8 cellular contexts compared by ENCODE assay signal in genomic region chr16:56425439-56425832, GRCh38. TPM values are rescaled to one million over a fixed set of nuclear protein-coding genes. Genes with fewer than 3 reads are reported as not detected.
DNase-seq lines count a peak whose midpoint lies in the region; ATAC-seq, FAIRE-seq and TF ChIP-seq lines count a peak whose summit lies in the region.

Gene AMFR, minus strand, starts transcription at chr16:56425545. Its CDS starts 218 bp downstream, at chr16:56425327.

- DNase-seq in AG20443 (ENCODE audit: low spot score) (peak; percentile 98), NCI-H774 (lab: John Stamatoyannopoulos, UW) (peak; percentile 64), endothelial cell of umbilical vein (ENCODE audit: low read depth, low spot score) (peak; percentile 67), midbrain (lab: John Stamatoyannopoulos, UW) (peak; percentile 76)
- DNase-seq in activated CD8-positive, alpha-beta memory T cell treated with anti-CD3 and anti-CD28 coated beads, Interleukin-2, amount 50 U/mL, for 4 hours: peak; percentile 69
- DNase-seq in stimulated activated CD8-positive, alpha-beta memory T cell treated with anti-CD3 and anti-CD28 coated beads, Interleukin-15, amount 100 ng/mL, for 4 hours (ENCODE audit: low read depth in 2 of 2): peak; percentile 10 to 47

- peak within 1 kb of the TSS; percentile 75 for H3K9ac ChIP-seq in endothelial cell of umbilical vein (replicated peaks; ENCODE audit: extremely low read depth, insufficient read depth, low read length)

- BruUV-seq in endothelial cell of umbilical vein (replicated peaks; lab: Mats Ljungman, UMichigan): no TSS peak

- ATAC-seq in GM18520 (IDR thresholded peaks at IDR 0.05; ENCODE audit: unreplicated experiment): peak; percentile 67
- peak; percentile 86 for ATAC-seq in HG03045 (IDR thresholded peaks at IDR 0.05; ENCODE audit: unreplicated experiment)

- H3K4me1 ChIP-seq in endothelial cell of umbilical vein (ENCODE audit: control insufficient read depth, extremely low read depth, insufficient read depth, low read length): peaks cover 13% of the 10 kb centered on the region

- TF ChIP-seq POLR2A in endothelial cell of umbilical vein (IDR thresholded peaks at IDR 0.05; ENCODE audit: low read depth, low read length): peak; percentile 32

- dilution Hi-C loops in endothelial cell of umbilical vein (cut with MboI; ENCODE audit: extremely low pct_ligation_motif_present, low sequenced_read_pairs): no loop called here

- no peak for FAIRE-seq in endothelial cell of umbilical vein (lab: Jason Lieb, UNC)

- no peaks in the 10 kb centered on the region for H3K27me3 ChIP-seq in endothelial cell of umbilical vein (ENCODE audit: control insufficient read depth in 2 of 2, insufficient read depth in 2 of 2, low read length in 2 of 2)

- H3K9me1 ChIP-seq in endothelial cell of umbilical vein (replicated peaks; ENCODE audit: control insufficient read depth, extremely low read depth, insufficient read depth, low read length): no peaks in the 10 kb centered on the region

- H4K20me1 ChIP-seq in endothelial cell of umbilical vein (replicated peaks; ENCODE audit: control insufficient read depth, extremely low read depth, insufficient read depth, low read length): peaks cover 2% of the 10 kb centered on the region

- H2AFZ ChIP-seq in endothelial cell of umbilical vein (ENCODE audit: low read depth, low read length): peak within 1 kb of the TSS; percentile 83

- peak within 1 kb of the TSS; percentile 68 for H3K27ac ChIP-seq in endothelial cell of umbilical vein (ENCODE audit: insufficient read depth, low read depth, low read length)

- intact Hi-C loops in endothelial cell of umbilical vein (cut with micrococcal nuclease): loop anchor here (1.0 kb wide), 2 partner anchors 26 to 69 kb away; partner anchors contain the start of genes NUDT21 and OGFOD1

- H3K4me2 ChIP-seq in endothelial cell of umbilical vein (ENCODE audit: insufficient read depth, low read length): peak within 1 kb of the TSS; percentile 97

- H3K9me3 ChIP-seq in endothelial cell of umbilical vein (replicated peaks; ENCODE audit: control insufficient read depth, insufficient read depth, low read length): no peaks in the 10 kb centered on the region

- peak; percentile 23 to 46 for TF ChIP-seq CTCF in endothelial cell of umbilical vein (IDR thresholded peaks at IDR 0.05; ENCODE audit: extremely low read depth in 1 of 2, insufficient read depth in 1 of 2, low read depth in 1 of 2, low read length in 2 of 2)

- POLR2A ChIA-PET in endothelial cell of umbilical vein (lab: Charles Lee): no interaction called here

- peak within 1 kb of the TSS; percentile 54 to 87 (median 68) for H3K4me3 ChIP-seq in endothelial cell of umbilical vein (replicated peaks in 1 of 3; ENCODE audit: insufficient read depth in 1 of 3, low read depth in 1 of 3, low read length in 3 of 3)

- H3K36me3 ChIP-seq in endothelial cell of umbilical vein (ENCODE audit: control insufficient read depth in 2 of 2, extremely low read depth in 1 of 2, insufficient read depth in 2 of 2, low read length in 2 of 2): no peaks in the 10 kb centered on the region

- CTCF ChIA-PET in endothelial cell of umbilical vein (lab: Charles Lee): no interaction called here

- peaks cover 45% of the 10 kb centered on the region for H3K79me2 ChIP-seq in endothelial cell of umbilical vein (ENCODE audit: control insufficient read depth, insufficient read depth, low read length)

TF ChIP-seq in endothelial cell of umbilical vein, 7 proteins besides CTCF, POLR2A, EP300 and RAD21:
- TF ChIP-seq POLR2AphosphoS5 (IDR thresholded peaks at IDR 0.05; ENCODE audit: insufficient read depth, low read depth, low read length) (no peak), FOS (IDR thresholded peaks at IDR 0.05; ENCODE audit: borderline replicate concordance, insufficient read depth, low read length) (no peak), MAX (IDR thresholded peaks at IDR 0.05; ENCODE audit: insufficient read depth, insufficient read length) (no peak), GATA2 (IDR thresholded peaks at IDR 0.05; ENCODE audit: insufficient read depth, insufficient read length, low read depth, low read length) (no peak), MYC (IDR thresholded peaks at IDR 0.05; ENCODE audit: low read depth, low read length) (no peak), EZH2 (IDR thresholded peaks at IDR 0.05; ENCODE audit: borderline replicate concordance, low read depth, low read length, severe bottlenecking) (no peak)

RNA-seq across cellular contexts. Expression of gene AMFR, which starts in this region (rescaled TPM):
- total RNA-seq in endothelial cell of umbilical vein: 66.5 and 77.4 TPM in 2 replicates
- 71.7 and 75.4 TPM in 2 replicates for polyA plus RNA-seq in endothelial cell of umbilical vein
- polyA plus RNA-seq in endothelial cell of umbilical vein (2011; cell fraction: cytosol; rRNA removed): 55.7 and 62.1 TPM in 2 replicates
- 55.2 and 63.1 TPM in 2 replicates for polyA plus RNA-seq in endothelial cell of umbilical vein (2011; cell fraction: nucleus; rRNA removed)
- 74.6 and 96.1 TPM in 2 replicates for polyA plus RNA-seq in endothelial cell of umbilical vein (2012)
- polyA minus RNA-seq in endothelial cell of umbilical vein: 226 and 271 TPM in 2 replicates
- 67.0 TPM for polyA minus RNA-seq in endothelial cell of umbilical vein (2011; cell fraction: cytosol; rRNA and poly(A)+ RNA removed)
- polyA minus RNA-seq in endothelial cell of umbilical vein (2011; cell fraction: nucleus; rRNA and poly(A)+ RNA removed): 67.5 and 90.1 TPM in 2 replicates

Comparison
In these comparisons a context has a peak if more than half of its experiments do, and no peak if none do; other contexts are left out.
1. Peak in every context shown above with its lines: DNase-seq, ATAC-seq, H3K4me3 ChIP-seq and H3K27ac ChIP-seq.
2. DNase-seq: peak in every context shown above with its lines; median percentile 98 in AG20443; 76 in midbrain; 69 in activated CD8-positive, alpha-beta memory T cell treated with anti-CD3 and anti-CD28 coated beads, Interleukin-2, amount 50 U/mL, for 4 hours; 67 in endothelial cell of umbilical vein; 64 in NCI-H774; 28 in stimulated activated CD8-positive, alpha-beta memory T cell treated with anti-CD3 and anti-CD28 coated beads, Interleukin-15, amount 100 ng/mL, for 4 hours.